8 cellular contexts compared by ENCODE assay signal in genomic region chr2:112690853-112691390, GRCh38. TPM values are rescaled to one million over a fixed set of nuclear protein-coding genes. Genes with fewer than 3 reads are reported as not detected.
A peak's percentile ranks its signal among the peaks of the same experiment; 100 is the strongest.
DNase-seq lines count a peak whose midpoint lies in the region; ATAC-seq, FAIRE-seq and TF ChIP-seq lines count a peak whose summit lies in the region.

No MANE protein-coding gene starts in this region.

- no peaks in the 10 kb centered on the region for H3K36me3 ChIP-seq in HepG2 (replicated peaks in 1 of 2; ENCODE audit: control insufficient read depth in 1 of 2, insufficient read depth in 2 of 2, low read length in 2 of 2)

- peak overlapping the region; percentile 26 for H3K4me3 Mint-ChIP-seq in activated CD4-positive, alpha-beta T cell treated with anti-CD3 and anti-CD28 coated beads for 36 hours

- TF ChIP-seq CTCF in C4-2B (conservative IDR thresholded peaks at IDR 0.05) (peak; percentile 80), GM20000 (IDR thresholded peaks at IDR 0.05; ENCODE audit: extremely low read depth, missing control alignments) (peak; percentile 49), choroid plexus epithelial cell (conservative IDR thresholded peaks at IDR 0.05; ENCODE audit: low read depth, low read length) (peak; percentile 76), HepG2 (CRISPR knock-in tag; IDR thresholded peaks at IDR 0.05) (peak; percentile 87)

- peaks cover 33% of the 10 kb centered on the region for H3K4me1 Mint-ChIP-seq in activated CD4-positive, alpha-beta T cell treated with anti-CD3 and anti-CD28 coated beads for 36 hours

- TF ChIP-seq POLR2A in HepG2 (IDR thresholded peaks at IDR 0.05; ENCODE audit: insufficient read depth in 1 of 2, low read depth in 2 of 2, low read length in 2 of 2): no peak

- CTCF ChIA-PET in activated CD4-positive, alpha-beta T cell treated with anti-CD3 and anti-CD28 coated beads for 36 hours (lab: Charles Lee): interaction anchor here (0.7 to 3.6 kb wide), 20 partner anchors 8 to 251 kb away, joined by 3 to 36 read pairs (median 4); no protein-coding TSS in a partner anchor
- CTCF ChIA-PET in HepG2 (lab: Yijun Ruan, JAX; ENCODE audit: low intra/inter-chr PET ratio, low total read pairs): interaction anchor here (1.1 to 3.3 kb wide), 4 partner anchors 34 to 91 kb away, joined by 3 to 33 read pairs (median 8); partner anchors contain the start of gene SLC20A1

- WGBS in HepG2 (ENCODE audit: low lambda C conversion rate): 1% methylated on average over 9 of the region's 9 CpGs

- peak overlapping the region; percentile 65 for H3K27ac Mint-ChIP-seq in activated CD4-positive, alpha-beta T cell treated with anti-CD3 and anti-CD28 coated beads for 36 hours

- intact Hi-C loops in activated CD4-positive, alpha-beta T cell treated with anti-CD3 and anti-CD28 coated beads for 36 hours (cut with DNase I, micrococcal nuclease): loop anchor here (1.0 to 5.0 kb wide), 6 partner anchors 35 to 91 kb away; partner anchors contain the start of gene SLC20A1 (in 1 of the 2)
- intact Hi-C loops in HepG2 (cut with micrococcal nuclease; ENCODE audit: unreplicated experiment): loop anchor here (1.0 kb wide), 3 partner anchors 47 to 91 kb away; no protein-coding TSS in a partner anchor

- peak; percentile 51 for ATAC-seq in activated CD4-positive, alpha-beta T cell treated with anti-CD3 and anti-CD28 coated beads for 36 hours
- peak; percentile 77 for ATAC-seq in HepG2

- H3K36me3 Mint-ChIP-seq in activated CD4-positive, alpha-beta T cell treated with anti-CD3 and anti-CD28 coated beads for 36 hours (ENCODE audit: low read depth): no peaks in the 10 kb centered on the region

- FAIRE-seq in HepG2 (lab: Jason Lieb, UNC): peak; percentile 95

- H3K79me2 ChIP-seq in HepG2 (ENCODE audit: insufficient read depth, low read length): no peaks in the 10 kb centered on the region

- TF ChIP-seq RAD21 in HepG2 (CRISPR knock-in tag; IDR thresholded peaks at IDR 0.05): peak; percentile 91

- H3K9me3 Mint-ChIP-seq in activated CD4-positive, alpha-beta T cell treated with anti-CD3 and anti-CD28 coated beads for 36 hours (ENCODE audit: low read depth): no peaks in the 10 kb centered on the region

- no peaks in the 10 kb centered on the region for H3K27me3 Mint-ChIP-seq in activated CD4-positive, alpha-beta T cell treated with anti-CD3 and anti-CD28 coated beads for 36 hours

- POLR2A ChIA-PET in activated CD4-positive, alpha-beta T cell treated with anti-CD3 and anti-CD28 coated beads for 36 hours (lab: Charles Lee): interaction anchor here (1.1 kb wide), 1 partner anchor 32 kb away, joined by 6 read pairs; no protein-coding TSS in a partner anchor
- POLR2A ChIA-PET in HepG2 (lab: Yijun Ruan, JAX): interaction anchor here (0.6 to 0.9 kb wide), 2 partner anchors 64 to 150 kb away, joined by 3 read pairs; no protein-coding TSS in a partner anchor

- no peak for TF ChIP-seq EP300 in HepG2 (IDR thresholded peaks at IDR 0.05; ENCODE audit: low read depth in 2 of 2, low read length in 2 of 2)
- no peak for TF ChIP-seq EP300 in HepG2 (CRISPR knock-in tag; IDR thresholded peaks at IDR 0.05; ENCODE audit: borderline replicate concordance)

- no peak overlapping the region; the same call in 1 of the 2 replicates for H3K27ac ChIP-seq in C4-2B
- no peak overlapping the region for H3K27ac ChIP-seq in HepG2 (ENCODE audit: extremely low read length, insufficient read depth, low read length)

- H2AFZ ChIP-seq in HepG2 (ENCODE audit: low read length): peak overlapping the region; percentile 1

- no peak overlapping the region for H3K4me3 ChIP-seq in choroid plexus epithelial cell (ENCODE audit: low read depth, low read length)
- H3K4me3 ChIP-seq in HepG2 (replicated peaks in 1 of 3; ENCODE audit: insufficient read depth in 1 of 3, low read depth in 2 of 3, low read length in 3 of 3): peak overlapping the region in 2 of 3 experiments; percentile 5 to 49; a peak in 2 of 6 replicates

- H3K9ac ChIP-seq in HepG2 (ENCODE audit: insufficient read depth, low read depth, low read length): no peak overlapping the region; the same call in 1 of the 2 replicates

- no peaks in the 10 kb centered on the region for H3K27me3 ChIP-seq in HepG2 (ENCODE audit: control insufficient read depth in 1 of 2, insufficient read depth in 2 of 2, low read length in 2 of 2)

- no peaks in the 10 kb centered on the region for H4K20me1 ChIP-seq in HepG2 (ENCODE audit: insufficient read depth, low read length)

- H3K4me2 ChIP-seq in HepG2 (ENCODE audit: low read depth, low read length): peak overlapping the region; percentile 77

- H3K9me3 ChIP-seq in HepG2 (ENCODE audit: low read length): no peaks in the 10 kb centered on the region

- BruUV-seq in HepG2 (replicated peaks; lab: Mats Ljungman, UMichigan): no TSS peak

- DNase-seq in GM20000 (ENCODE audit: low spot score) (peak; percentile 65), NCI-H2029 treated with DMSO at 0.1 percent for 48 hours (lab: John Stamatoyannopoulos, UW) (peak; percentile 5), choroid plexus epithelial cell (ENCODE audit: low read depth) (peak; percentile 74), HepG2 (ENCODE audit: low spot score) (peak; percentile 66), epidermal melanocyte (ENCODE audit: insufficient read length, low spot score) (no peak)
- peak; percentile 79 for DNase-seq in activated CD4-positive, alpha-beta T cell treated with anti-CD3 and anti-CD28 coated beads for 36 hours
- peak in 2 of 3 experiments; percentile 34 to 39 for DNase-seq in stimulated activated CD4-positive, alpha-beta T cell treated with anti-CD3 and anti-CD28 coated beads, TNF-alpha, amount 100 ng/mL, for 4 hours (ENCODE audit: low read depth in 3 of 3)

- in situ Hi-C loops in HepG2 (cut with HindIII; ENCODE audit: extremely low pct_ligation_motif_present, low pct_unique_long_range_greater_than_20kb): no loop called here

- peaks cover 52% of the 10 kb centered on the region for H3K4me1 ChIP-seq in HepG2 (ENCODE audit: insufficient read depth, low read length)

TF ChIP-seq in HepG2, 621 proteins besides CTCF, POLR2A, EP300 and RAD21 (continues in another document):
- no peak for TF ChIP-seq FOXO1 (CRISPR knock-in tag; IDR thresholded peaks at IDR 0.05)

RNA-seq across cellular contexts. Expression of gene NT5DC4, which starts 29.9 kb away (rescaled TPM):
- not detected for total RNA-seq in activated CD4-positive, alpha-beta T cell treated with anti-CD3 and anti-CD28 coated beads for 36 hours
- 2.4 and 4.2 TPM in 2 replicates for total RNA-seq in HepG2 (2016; rRNA removed; fragmentation: Illumina TruSeq; extraction: Trizol)
- total RNA-seq in HepG2 (2016; cell fraction: cytosol; rRNA removed; fragmentation: Illumina TruSeq; extraction: Trizol; ENCODE audit: low read depth): 0.30 and 0.35 TPM in 2 replicates
- 0.24 and 3.4 TPM in 2 replicates for total RNA-seq in HepG2 (2016; cell fraction: insoluble cytoplasmic fraction; rRNA removed; fragmentation: Illumina TruSeq; extraction: Trizol)
- 2.8 and 6.4 TPM in 2 replicates for total RNA-seq in HepG2 (2016; cell fraction: membrane; rRNA removed; fragmentation: Illumina TruSeq; extraction: Trizol)
- total RNA-seq in HepG2 (2016; cell fraction: nucleus; rRNA removed; fragmentation: Illumina TruSeq; extraction: Trizol): 2.9 and 7.5 TPM in 2 replicates
- polyA plus RNA-seq in HepG2 (2011; rRNA removed): 0.04 and 0.07 TPM in 2 replicates
- polyA plus RNA-seq in HepG2 (2011; cell fraction: cytosol; rRNA removed): not detected in 2 replicates
- 0.14 TPM in 2 replicates for polyA plus RNA-seq in HepG2 (2011; cell fraction: nucleus; rRNA removed)
- polyA plus RNA-seq in HepG2 (2012): 0.30 TPM in 1 of 2 replicates, not detected in the other
- polyA plus RNA-seq in HepG2 (2016; cell fraction: cytosol; fragmentation: Illumina TruSeq; extraction: Trizol; ENCODE audit: low read depth): 0.94 and 5.4 TPM in 2 replicates
- polyA plus RNA-seq in HepG2 (2016; cell fraction: insoluble cytoplasmic fraction; fragmentation: Illumina TruSeq; extraction: Trizol; ENCODE audit: low read depth): 0.35 and 2.3 TPM in 2 replicates
- polyA plus RNA-seq in HepG2 (2016; cell fraction: membrane; fragmentation: Illumina TruSeq; extraction: Trizol; ENCODE audit: low read depth): 0.14 and 0.24 TPM in 2 replicates
- polyA plus RNA-seq in HepG2 (2016; cell fraction: nucleus; fragmentation: Illumina TruSeq; extraction: Trizol; ENCODE audit: insufficient read depth, low read depth): 0.69 and 1.0 TPM in 2 replicates
- not detected in 2 replicates for polyA minus RNA-seq in HepG2 (2011; rRNA and poly(A)+ RNA removed; ENCODE audit: low replicate concordance)
- not detected in 2 replicates for polyA minus RNA-seq in HepG2 (2011; cell fraction: cytosol; rRNA and poly(A)+ RNA removed)
- polyA minus RNA-seq in HepG2 (2011; cell fraction: nucleus; rRNA and poly(A)+ RNA removed): 1.7 TPM in 1 of 2 replicates, not detected in the other

RNA-seq across cellular contexts. Expression of gene SLC20A1, which starts 45.2 kb away (rescaled TPM):
- total RNA-seq in activated CD4-positive, alpha-beta T cell treated with anti-CD3 and anti-CD28 coated beads for 36 hours: 10 to 100 TPM; 69.3 to 69.6 TPM
- total RNA-seq in HepG2 (2016; rRNA removed; fragmentation: Illumina TruSeq; extraction: Trizol): 60.1 and 85.9 TPM in 2 replicates
- 12.7 and 13.6 TPM in 2 replicates for total RNA-seq in HepG2 (2016; cell fraction: cytosol; rRNA removed; fragmentation: Illumina TruSeq; extraction: Trizol; ENCODE audit: low read depth)
- 58.0 and 89.3 TPM in 2 replicates for total RNA-seq in HepG2 (2016; cell fraction: insoluble cytoplasmic fraction; rRNA removed; fragmentation: Illumina TruSeq; extraction: Trizol)
- total RNA-seq in HepG2 (2016; cell fraction: membrane; rRNA removed; fragmentation: Illumina TruSeq; extraction: Trizol): 41.9 and 44.0 TPM in 2 replicates
- 130 and 144 TPM in 2 replicates for total RNA-seq in HepG2 (2016; cell fraction: nucleus; rRNA removed; fragmentation: Illumina TruSeq; extraction: Trizol)
- polyA plus RNA-seq in HepG2 (2011; rRNA removed): 54.0 and 70.6 TPM in 2 replicates
- polyA plus RNA-seq in HepG2 (2011; cell fraction: cytosol; rRNA removed): 47.5 and 83.7 TPM in 2 replicates
- polyA plus RNA-seq in HepG2 (2011; cell fraction: nucleus; rRNA removed): 80.6 and 124 TPM in 2 replicates
- 121 and 142 TPM in 2 replicates for polyA plus RNA-seq in HepG2 (2012)
- 7.3 and 8.2 TPM in 2 replicates for polyA plus RNA-seq in HepG2 (2016; cell fraction: cytosol; fragmentation: Illumina TruSeq; extraction: Trizol; ENCODE audit: low read depth)
- 42.8 and 44.4 TPM in 2 replicates for polyA plus RNA-seq in HepG2 (2016; cell fraction: insoluble cytoplasmic fraction; fragmentation: Illumina TruSeq; extraction: Trizol; ENCODE audit: low read depth)
- polyA plus RNA-seq in HepG2 (2016; cell fraction: membrane; fragmentation: Illumina TruSeq; extraction: Trizol; ENCODE audit: low read depth): 21.0 and 21.5 TPM in 2 replicates
- 155 and 157 TPM in 2 replicates for polyA plus RNA-seq in HepG2 (2016; cell fraction: nucleus; fragmentation: Illumina TruSeq; extraction: Trizol; ENCODE audit: insufficient read depth, low read depth)
- 36.0 and 75.9 TPM in 2 replicates for polyA minus RNA-seq in HepG2 (2011; rRNA and poly(A)+ RNA removed; ENCODE audit: low replicate concordance)
- polyA minus RNA-seq in HepG2 (2011; cell fraction: cytosol; rRNA and poly(A)+ RNA removed): 63.7 and 90.7 TPM in 2 replicates
- 154 and 209 TPM in 2 replicates for polyA minus RNA-seq in HepG2 (2011; cell fraction: nucleus; rRNA and poly(A)+ RNA removed)
